ENCODE assay signal across 19 cellular contexts in the genomic region with DNA sequence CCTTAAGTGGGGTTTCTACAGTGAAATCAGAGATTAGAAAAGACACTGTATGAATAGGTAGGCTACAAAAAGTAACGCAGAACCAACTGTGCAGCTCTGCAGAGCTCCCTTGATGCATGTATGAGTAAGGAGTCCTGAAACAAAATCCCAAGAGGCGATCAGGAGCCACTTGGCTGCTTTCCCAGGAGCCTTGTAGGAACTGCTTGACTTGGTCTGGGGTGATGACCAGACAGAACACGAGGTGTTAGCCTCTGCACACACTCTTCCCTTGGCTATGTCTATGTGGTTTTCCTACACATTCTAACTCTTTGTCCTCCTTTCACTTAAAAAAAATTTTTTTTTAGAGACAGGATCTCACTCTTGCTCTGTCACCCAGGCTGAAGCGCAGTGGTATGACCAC. TPM values are rescaled to one million over a fixed set of nuclear protein-coding genes. Genes with fewer than 3 reads are reported as not detected.
DNase-seq lines count a peak whose midpoint lies in the region; ATAC-seq and TF ChIP-seq lines count a peak whose summit lies in the region.
"Had no signal": no experiment of that assay in that cellular context is flagged by ENCODE, and none has a peak within 500 bp of the region (broad histone marks: within the 10 kb centered on the region; RNA-seq: fewer than 3 reads in every experiment).

No MANE protein-coding gene starts in this region.

- no peak for TF ChIP-seq CTCF in fibroblast of villous mesenchyme (IDR thresholded peaks at IDR 0.05; ENCODE audit: insufficient read depth, low read depth, low read length)
- no peak for TF ChIP-seq CTCF in thyroid gland (IDR thresholded peaks at IDR 0.05)

- peaks cover 7% of the 10 kb centered on the region for H3K4me1 ChIP-seq in adipocyte (ENCODE audit: control insufficient read depth, insufficient read depth, low read length)
- no peaks in the 10 kb centered on the region for H3K4me1 ChIP-seq in thyroid gland

- intact Hi-C loops in left ventricle myocardium superior (cut with micrococcal nuclease) (no loop called here), cardiac septum (cut with DNase I) (no loop called here), thyroid gland (cut with DNase I) (no loop called here)

- no peak overlapping the region for H3K9ac ChIP-seq in adipocyte (ENCODE audit: low read length)

- peaks cover 7% of the 10 kb centered on the region for H3K9me3 ChIP-seq in adipocyte (ENCODE audit: control insufficient read depth, low read length)
- H3K9me3 ChIP-seq in thyroid gland: no peaks in the 10 kb centered on the region

- H3K27me3 ChIP-seq in adipocyte (replicated peaks; ENCODE audit: control insufficient read depth, insufficient read depth, low read length): peaks cover under 1% of the 10 kb centered on the region
- H3K27me3 ChIP-seq in thyroid gland: no peaks in the 10 kb centered on the region

- peak; percentile 60 for ATAC-seq in left ventricle myocardium superior
- no peak for ATAC-seq in HG03025 (IDR thresholded peaks at IDR 0.05; ENCODE audit: low FRiP score, unreplicated experiment)

- DNase-seq in left ventricle myocardium superior: peak; percentile 26
- no peak for DNase-seq in cardiac septum (ENCODE audit: low spot score)
- peak; percentile 5 for DNase-seq in adipocyte (ENCODE audit: low read depth)
- DNase-seq in fibroblast of villous mesenchyme (ENCODE audit: low read depth): peak; percentile 37
- DNase-seq in thyroid gland: peak; percentile 60 to 64
- no peak for DNase-seq in stimulated activated CD4-positive, alpha-beta T cell treated with anti-CD3 and anti-CD28 coated beads, Interleukin-4, amount 100 ng/mL, for 4 hours
- no peak for DNase-seq in NCI-H526 treated with DMSO at 0.1 percent for 48 hours (lab: John Stamatoyannopoulos, UW)
- DNase-seq: activated CD4-positive, alpha-beta memory T cell treated with anti-CD3 and anti-CD28 coated beads, Interleukin-2, amount 10 ng/mL, durations not matched to agents 7 days and 5 days; activated naive CD8-positive, alpha-beta T cell treated with anti-CD3 and anti-CD28 coated beads for 36 hours; activated T-cell treated with anti-CD3 and anti-CD28 coated beads, Interleukin-2, amount 50 U/mL, for 48 hours; endodermal cell; GDM1; H7; immature natural killer cell; NCI-H2029 treated with DMSO at 0.1 percent for 48 hours; NCI-H526; PC-9 had no signal

- H3K36me3 ChIP-seq in adipocyte (ENCODE audit: control insufficient read depth, insufficient read depth, low read length, severe bottlenecking): no peaks in the 10 kb centered on the region
- H3K36me3 ChIP-seq in thyroid gland: no peaks in the 10 kb centered on the region

- 42 to 44% methylated on average over 4 of the region's 4 CpGs for WGBS in thyroid gland, 2 donors

- no peak overlapping the region for H3K27ac ChIP-seq in thyroid gland
- H3K27ac ChIP-seq: PC-9, VCaP had no signal

- H3K4me3 ChIP-seq in adipocyte (ENCODE audit: low read length): no peak overlapping the region
- H3K4me3 ChIP-seq in fibroblast of villous mesenchyme (ENCODE audit: low read depth, low read length): no peak overlapping the region
- no peak overlapping the region for H3K4me3 ChIP-seq in thyroid gland (replicated peaks in 1 of 3)
- H3K4me3 ChIP-seq: PC-9 had no signal

- TF ChIP-seq POLR2A in thyroid gland (IDR thresholded peaks at IDR 0.05): no peak

RNA-seq across cellular contexts. Expression of gene AP1S2, which starts 22.8 kb away (rescaled TPM):
- total RNA-seq in left ventricle myocardium superior (147 TPM), cardiac septum (198 TPM), fibroblast of villous mesenchyme (27.4 and 39.7 TPM in 2 replicates), thyroid gland (10 to 100 TPM; 34.3 to 81.4 (median 45.7) TPM)

Comparison
In these comparisons a context has a peak if more than half of its experiments do, and no peak if none do; other contexts are left out.
1. DNase-seq: peak in left ventricle myocardium superior (single experiment), adipocyte (single experiment), fibroblast of villous mesenchyme (single experiment) and thyroid gland (2 of 2); none in cardiac septum (single experiment), stimulated activated CD4-positive, alpha-beta T cell treated with anti-CD3 and anti-CD28 coated beads, Interleukin-4, amount 100 ng/mL, for 4 hours (0 of 2) and NCI-H526 treated with DMSO at 0.1 percent for 48 hours (single experiment).